In genomic region chr9:131815971-131816873, GRCh38 we compare ENCODE assay signal across 17 cellular contexts.
DNase-seq lines count a peak whose midpoint lies in the region; ATAC-seq, FAIRE-seq and TF ChIP-seq lines count a peak whose summit lies in the region.
"Had no signal": no experiment of that assay in that cellular context is flagged by ENCODE, and none has a peak within 500 bp of the region (broad histone marks: within the 10 kb centered on the region; RNA-seq: fewer than 3 reads in every experiment).

No MANE protein-coding gene starts in this region.

- CTCF ChIA-PET in PC-3 (lab: Charles Lee) = interaction anchor here (1.0 kb wide), 1 partner anchor 420 kb away, joined by 3 read pairs; no protein-coding TSS in a partner anchor

- H3K27ac Mint-ChIP-seq in chondrocyte (ENCODE audit: unreplicated experiment) = no peak overlapping the region
- H3K27ac Mint-ChIP-seq: activated CD4-positive, alpha-beta memory T cell treated with anti-CD3 and anti-CD28 coated beads for 36 hours; activated T-cell treated with anti-CD3 and anti-CD28 coated beads, Interleukin-2, amount 50 U/mL, for 72 hours; immature natural killer cell; memory B cell had no signal

- no peak for FAIRE-seq in RCC 7860 (lab: Jason Lieb, UNC)
- FAIRE-seq: HTR-8/SVneo had no signal

- H3K27ac ChIP-seq in PC-3 (ENCODE audit: low read length) = no peak overlapping the region
- H3K27ac ChIP-seq: SK-N-MC had no signal

- no peak for TF ChIP-seq RAD21 in Ishikawa (IDR thresholded peaks at IDR 0.05; ENCODE audit: low read depth)

- H3K27me3 Mint-ChIP-seq in chondrocyte (ENCODE audit: low read depth) = peaks cover 66% of the 10 kb centered on the region

- H3K9ac ChIP-seq in PC-3 (ENCODE audit: low read length) = no peak overlapping the region

- H3K36me3 ChIP-seq in PC-3 (ENCODE audit: low read depth, low read length) = no peaks in the 10 kb centered on the region

- no peaks in the 10 kb centered on the region for H3K4me1 Mint-ChIP-seq in chondrocyte (ENCODE audit: low read depth)
- H3K4me1 Mint-ChIP-seq: central memory CD8-positive, alpha-beta T cell; immature natural killer cell; memory B cell had no signal

- peaks cover 10% of the 10 kb centered on the region for H3K4me1 ChIP-seq in PC-3 (ENCODE audit: insufficient read depth, low read length)

- H3K9me3 Mint-ChIP-seq in chondrocyte (ENCODE audit: low read depth) = no peaks in the 10 kb centered on the region
- H3K9me3 Mint-ChIP-seq: activated CD4-positive, alpha-beta memory T cell treated with anti-CD3 and anti-CD28 coated beads for 36 hours; activated T-cell treated with anti-CD3 and anti-CD28 coated beads, Interleukin-2, amount 50 U/mL, for 72 hours; central memory CD8-positive, alpha-beta T cell; immature natural killer cell; memory B cell had no signal

- H3K4me3 ChIP-seq in PC-3 (ENCODE audit: low read length) = no peak overlapping the region
- H3K4me3 ChIP-seq in fibroblast of the aortic adventitia (ENCODE audit: low read depth, low read length) = no peak overlapping the region
- H3K4me3 ChIP-seq: SK-N-MC had no signal

- H3K9me2 ChIP-seq in PC-3 (replicated peaks; ENCODE audit: low read length) = no peaks in the 10 kb centered on the region

- no peaks in the 10 kb centered on the region for H3F3A ChIP-seq in PC-3 (ENCODE audit: low read length, unreplicated experiment)

- intact Hi-C loops in PC-3 (cut with micrococcal nuclease) = no loop called here

- no peaks in the 10 kb centered on the region for H3K36me3 Mint-ChIP-seq in chondrocyte (ENCODE audit: low read depth)
- H3K36me3 Mint-ChIP-seq: activated CD4-positive, alpha-beta memory T cell treated with anti-CD3 and anti-CD28 coated beads for 36 hours; immature natural killer cell; memory B cell had no signal

- H3K9me3 ChIP-seq in PC-3 (ENCODE audit: low read length) = no peaks in the 10 kb centered on the region

- no peaks in the 10 kb centered on the region for H4K20me1 ChIP-seq in PC-3 (ENCODE audit: low read length)

- BruUV-seq in PC-3 (replicated peaks; lab: Mats Ljungman, UMichigan) = no TSS peak

- POLR2A ChIA-PET in PC-3 (lab: Charles Lee; ENCODE audit: unreplicated experiment) = no interaction called here

- no peaks in the 10 kb centered on the region for H3K79me2 ChIP-seq in PC-3 (ENCODE audit: low read length)

- no peak for TF ChIP-seq EP300 in Ishikawa (IDR thresholded peaks at IDR 0.05; ENCODE audit: borderline replicate concordance)

- no peak overlapping the region for H3K4me3 Mint-ChIP-seq in chondrocyte (ENCODE audit: unreplicated experiment)
- H3K4me3 Mint-ChIP-seq: activated CD4-positive, alpha-beta memory T cell treated with anti-CD3 and anti-CD28 coated beads for 36 hours; activated T-cell treated with anti-CD3 and anti-CD28 coated beads, Interleukin-2, amount 50 U/mL, for 72 hours; central memory CD8-positive, alpha-beta T cell; immature natural killer cell; memory B cell had no signal

- DNase-seq in DMS153 (lab: John Stamatoyannopoulos, UW) (peak; percentile 54), PC-3 (peak; percentile 22), fibroblast of the aortic adventitia (ENCODE audit: low read depth) (peak; percentile 2), RCC 7860 (ENCODE audit: low spot score) (no peak), chondrocyte (ENCODE audit: low spot score) (no peak)
- DNase-seq: activated CD4-positive, alpha-beta memory T cell treated with anti-CD3 and anti-CD28 coated beads for 36 hours; activated T-cell treated with anti-CD3 and anti-CD28 coated beads, Interleukin-2, amount 50 U/mL, for 72 hours; Calu3; immature natural killer cell; MM.1S had no signal

- no peak for TF ChIP-seq CTCF in PC-3 (conservative IDR thresholded peaks at IDR 0.05; ENCODE audit: low read depth, low read length)
- no peak for TF ChIP-seq CTCF in fibroblast of the aortic adventitia (IDR thresholded peaks at IDR 0.05; ENCODE audit: insufficient read depth, low read length)
- TF ChIP-seq CTCF in chondrocyte (IDR thresholded peaks at IDR 0.05) = no peak

- peak overlapping the region; percentile 34; the same call in 1 of the 2 replicates for H2AFZ ChIP-seq in PC-3 (ENCODE audit: low read length)

- H3K4me2 ChIP-seq in PC-3 (ENCODE audit: low read length) = peak overlapping the region; percentile 56; the same call in 1 of the 2 replicates

- H3K27me3 ChIP-seq in PC-3 (ENCODE audit: low read length) = 0 out of 2 replicates have a peak, but pooled peaks cover 4% of the 10 kb centered on the region

- ATAC-seq in PC-3 (0 out of 2 replicates have a peak, but pooled peaks have one; percentile 42), GM18909 (IDR thresholded peaks at IDR 0.05; ENCODE audit: poor library complexity, unreplicated experiment) (no peak), GM21529 (IDR thresholded peaks at IDR 0.05; ENCODE audit: unreplicated experiment) (no peak)
- ATAC-seq: activated T-cell treated with anti-CD3 and anti-CD28 coated beads, Interleukin-2, amount 50 U/mL, for 72 hours had no signal

TF ChIP-seq in Ishikawa, 13 proteins besides CTCF, POLR2A, EP300 and RAD21:
- TF ChIP-seq NFIC (IDR thresholded peaks at IDR 0.05) (no peak), YY1 (IDR thresholded peaks at IDR 0.05; ENCODE audit: low read depth) (0 out of 2 replicates have a peak, but pooled peaks have one; percentile 12), MAX (IDR thresholded peaks at IDR 0.05) (peak; percentile 83), CREB1 (IDR thresholded peaks at IDR 0.05; ENCODE audit: low read depth) (no peak)
TF ChIP-seq in Ishikawa: peak in this region for 2.

Comparison
In these comparisons a context has a peak if more than half of its experiments do, and no peak if none do; other contexts are left out.
1. DNase-seq: peak in DMS153 (single experiment), PC-3 (single experiment) and fibroblast of the aortic adventitia (single experiment); none in RCC 7860 (single experiment) and chondrocyte (single experiment).